ENCODE assay signal across 24 cellular contexts in genomic region chr20:8126190-8126589, GRCh38. TPM values are rescaled to one million over a fixed set of nuclear protein-coding genes. Genes with fewer than 3 reads are reported as not detected.
DNase-seq lines count a peak whose midpoint lies in the region; ATAC-seq, FAIRE-seq and TF ChIP-seq lines count a peak whose summit lies in the region.
"Had no signal": no experiment of that assay in that cellular context is flagged by ENCODE, and none has a peak within 500 bp of the region (broad histone marks: within the 10 kb centered on the region; RNA-seq: fewer than 3 reads in every experiment).

No MANE protein-coding gene starts in this region.

- no TSS peak for BruUV-seq in endothelial cell of umbilical vein (replicated peaks; lab: Mats Ljungman, UMichigan)

- POLR2A ChIA-PET in endothelial cell of umbilical vein (lab: Charles Lee) = no interaction called here

- dilution Hi-C loops in endothelial cell of umbilical vein (cut with MboI; ENCODE audit: extremely low pct_ligation_motif_present, low sequenced_read_pairs) = no loop called here

- H3K27ac ChIP-seq in GM23338 (ENCODE audit: low read depth) (no peak overlapping the region), VCaP (peak overlapping the region; percentile 73), endothelial cell of umbilical vein (ENCODE audit: insufficient read depth, low read depth, low read length) (no peak overlapping the region)
- H3K27ac ChIP-seq: A549; BLaER1 treated with 17β-estradiol and CSF1 and Interleukin-3, amounts not matched to agents 10 nM and 100 nM had no signal

- H3K27ac Mint-ChIP-seq in GM23338 = no peak overlapping the region
- H3K27ac Mint-ChIP-seq: CD4-positive, alpha-beta T cell; CD8-positive, alpha-beta memory T cell had no signal

- intact Hi-C loops in endothelial cell of umbilical vein (cut with micrococcal nuclease) = no loop called here

- no peaks in the 10 kb centered on the region for H3K9me3 Mint-ChIP-seq in GM23338
- H3K9me3 Mint-ChIP-seq: CD14-positive monocyte; CD4-positive, alpha-beta T cell; CD8-positive, alpha-beta memory T cell had no signal

- no peaks in the 10 kb centered on the region for H3K36me3 ChIP-seq in GM23338 (ENCODE audit: insufficient read depth)
- no peaks in the 10 kb centered on the region for H3K36me3 ChIP-seq in endothelial cell of umbilical vein (ENCODE audit: control insufficient read depth in 2 of 2, extremely low read depth in 1 of 2, insufficient read depth in 2 of 2, low read length in 2 of 2)
- H3K36me3 ChIP-seq: BE2C; BLaER1 treated with 17β-estradiol and CSF1 and Interleukin-3, amounts not matched to agents 10 nM and 100 nM had no signal

- H3K79me2 ChIP-seq in GM23338 (replicated peaks; ENCODE audit: insufficient read depth) (no peaks in the 10 kb centered on the region), endothelial cell of umbilical vein (ENCODE audit: control insufficient read depth, insufficient read depth, low read length) (no peaks in the 10 kb centered on the region)

- no peaks in the 10 kb centered on the region for H3K9me1 ChIP-seq in endothelial cell of umbilical vein (replicated peaks; ENCODE audit: control insufficient read depth, extremely low read depth, insufficient read depth, low read length)

- H3K9ac ChIP-seq in endothelial cell of umbilical vein (replicated peaks; ENCODE audit: extremely low read depth, insufficient read depth, low read length) = no peak overlapping the region
- H3K9ac ChIP-seq: BLaER1 treated with 17β-estradiol and CSF1 and Interleukin-3, amounts not matched to agents 10 nM and 100 nM had no signal

- no peak for ATAC-seq in GM23338
- no peak for ATAC-seq in HG02852 (IDR thresholded peaks at IDR 0.05; ENCODE audit: unreplicated experiment)
- no peak for ATAC-seq in HG02759 (IDR thresholded peaks at IDR 0.05; ENCODE audit: unreplicated experiment)
- ATAC-seq in HG03442 (IDR thresholded peaks at IDR 0.05; ENCODE audit: unreplicated experiment) = no peak
- ATAC-seq: A549 had no signal

- H3K27me3 ChIP-seq in GM23338 (ENCODE audit: insufficient read depth) (peaks cover 18% of the 10 kb centered on the region), endothelial cell of umbilical vein (ENCODE audit: control insufficient read depth in 2 of 2, insufficient read depth in 2 of 2, low read length in 2 of 2) (no peaks in the 10 kb centered on the region)
- H3K27me3 ChIP-seq: BE2C; BLaER1 treated with 17β-estradiol and CSF1 and Interleukin-3, amounts not matched to agents 10 nM and 100 nM had no signal

- H3K27me3 Mint-ChIP-seq in GM23338 (ENCODE audit: insufficient read depth, low read depth, poor library complexity) = peaks cover 3% of the 10 kb centered on the region

- H3F3A ChIP-seq in GM23338 (replicated peaks; ENCODE audit: low read depth) = no peaks in the 10 kb centered on the region

- H2AFZ ChIP-seq in GM23338 (no peak overlapping the region), endothelial cell of umbilical vein (ENCODE audit: low read depth, low read length) (no peak overlapping the region)

- no peaks in the 10 kb centered on the region for H3K9me3 ChIP-seq in endothelial cell of umbilical vein (replicated peaks; ENCODE audit: control insufficient read depth, insufficient read depth, low read length)
- H3K9me3 ChIP-seq: A549; BE2C; BLaER1 treated with 17β-estradiol and CSF1 and Interleukin-3, amounts not matched to agents 10 nM and 100 nM had no signal

- H3K4me1 ChIP-seq in GM23338 (ENCODE audit: insufficient read depth) (peaks cover 46% of the 10 kb centered on the region), endothelial cell of umbilical vein (ENCODE audit: control insufficient read depth, extremely low read depth, insufficient read depth, low read length) (no peaks in the 10 kb centered on the region)
- H3K4me1 ChIP-seq: A549 had no signal

- TF ChIP-seq CTCF in GM23338 (conservative IDR thresholded peaks at IDR 0.05; ENCODE audit: low read depth in 2 of 2) (no peak), VCaP (conservative IDR thresholded peaks at IDR 0.05) (no peak), endothelial cell of umbilical vein (IDR thresholded peaks at IDR 0.05; ENCODE audit: extremely low read depth in 1 of 2, insufficient read depth in 1 of 2, low read depth in 1 of 2, low read length in 2 of 2) (no peak)

- TF ChIP-seq POLR2A in endothelial cell of umbilical vein (IDR thresholded peaks at IDR 0.05; ENCODE audit: low read depth, low read length) = no peak

- no peak overlapping the region for H3K4me3 ChIP-seq in GM23338
- no peak overlapping the region for H3K4me3 ChIP-seq in endothelial cell of umbilical vein (replicated peaks in 1 of 3; ENCODE audit: insufficient read depth in 1 of 3, low read depth in 1 of 3, low read length in 3 of 3)
- H3K4me3 ChIP-seq: A549; BLaER1 treated with 17β-estradiol and CSF1 and Interleukin-3, amounts not matched to agents 10 nM and 100 nM had no signal

- no peak overlapping the region for H3K4me3 Mint-ChIP-seq in GM23338
- H3K4me3 Mint-ChIP-seq: CD14-positive monocyte; CD4-positive, alpha-beta T cell; CD8-positive, alpha-beta memory T cell had no signal

- CTCF ChIA-PET in endothelial cell of umbilical vein (lab: Charles Lee) = interaction anchor here (1.2 to 13.3 kb wide), 5 partner anchors 68 to 594 kb away, joined by 3 to 210 read pairs (median 4); no protein-coding TSS in a partner anchor

- H3K9me2 ChIP-seq in GM23338 (ENCODE audit: insufficient read depth) = no peaks in the 10 kb centered on the region

- H3K36me3 Mint-ChIP-seq in GM23338 (ENCODE audit: low read depth) = no peaks in the 10 kb centered on the region
- H3K36me3 Mint-ChIP-seq: CD14-positive monocyte; CD8-positive, alpha-beta memory T cell had no signal

- FAIRE-seq in endothelial cell of umbilical vein (lab: Jason Lieb, UNC) = no peak
- FAIRE-seq: A549, G401.6, GM12892, H1 had no signal

- H4K20me1 ChIP-seq in GM23338 (replicated peaks; ENCODE audit: insufficient read depth) (no peaks in the 10 kb centered on the region), endothelial cell of umbilical vein (replicated peaks; ENCODE audit: control insufficient read depth, extremely low read depth, insufficient read depth, low read length) (no peaks in the 10 kb centered on the region)
- H4K20me1 ChIP-seq: BLaER1 treated with 17β-estradiol and CSF1 and Interleukin-3, amounts not matched to agents 10 nM and 100 nM had no signal

- H3K4me2 ChIP-seq in GM23338 = 0 out of 2 replicates have a peak overlapping the region, but pooled peaks have one; percentile 7
- H3K4me2 ChIP-seq in endothelial cell of umbilical vein (ENCODE audit: insufficient read depth, low read length) = no peak overlapping the region
- H3K4me2 ChIP-seq: A549; BLaER1 treated with 17β-estradiol and CSF1 and Interleukin-3, amounts not matched to agents 10 nM and 100 nM had no signal

- H3K4me1 Mint-ChIP-seq in GM23338 = peaks cover 22% of the 10 kb centered on the region
- H3K4me1 Mint-ChIP-seq: CD8-positive, alpha-beta memory T cell had no signal

- DNase-seq in GM23338 (ENCODE audit: low spot score) (no peak), endothelial cell of umbilical vein (ENCODE audit: low read depth, low spot score) (no peak), NCI-H510A (lab: John Stamatoyannopoulos, UW) (no peak)
- DNase-seq: 8988T; ACHN; AML-193; BE2C; Calu3; CD4-positive, alpha-beta T cell; CD8-positive, alpha-beta memory T cell; DMS153; DND-41; H7; HCEC 1CT had no signal

TF ChIP-seq in GM23338, 12 proteins besides CTCF, POLR2A, EP300 and RAD21 (continues in another document):
- TF ChIP-seq ZNF114 (CRISPR knock-in tag; IDR thresholded peaks at IDR 0.05) = no peak
- TF ChIP-seq JUNB (IDR thresholded peaks at IDR 0.05; ENCODE audit: unreplicated experiment) = no peak
- no peak for TF ChIP-seq STAT1 (IDR thresholded peaks at IDR 0.05; ENCODE audit: unreplicated experiment)

TF ChIP-seq in endothelial cell of umbilical vein, 7 proteins besides CTCF, POLR2A, EP300 and RAD21:
- TF ChIP-seq POLR2AphosphoS5 (IDR thresholded peaks at IDR 0.05; ENCODE audit: insufficient read depth, low read depth, low read length) = no peak
- no peak for TF ChIP-seq EZH2 (IDR thresholded peaks at IDR 0.05; ENCODE audit: borderline replicate concordance, low read depth, low read length, severe bottlenecking)
- no peak for TF ChIP-seq MAX (IDR thresholded peaks at IDR 0.05; ENCODE audit: insufficient read depth, insufficient read length)
- no peak for TF ChIP-seq FOS (IDR thresholded peaks at IDR 0.05; ENCODE audit: borderline replicate concordance, insufficient read depth, low read length)
- TF ChIP-seq GATA2 (IDR thresholded peaks at IDR 0.05; ENCODE audit: insufficient read depth, insufficient read length, low read depth, low read length) = peak; percentile 14

RNA-seq across cellular contexts. Expression of gene PLCB1, which starts 5.9 kb away (rescaled TPM):
- 20.6 and 20.7 TPM in 2 replicates for total RNA-seq in GM23338 (2014; rRNA removed; shearing (Covaris generic))
- polyA plus RNA-seq in GM23338 (2016; fragmentation: Nextera tagmentation; extraction: Ambion mirVana) = 10.0 and 14.9 TPM in 2 replicates
- total RNA-seq in endothelial cell of umbilical vein = 38.6 and 53.4 TPM in 2 replicates
- 5.7 and 10.2 TPM in 2 replicates for polyA plus RNA-seq in endothelial cell of umbilical vein
- 11.0 and 11.4 TPM in 2 replicates for polyA plus RNA-seq in endothelial cell of umbilical vein (2011; cell fraction: cytosol; rRNA removed)
- 24.3 and 27.6 TPM in 2 replicates for polyA plus RNA-seq in endothelial cell of umbilical vein (2011; cell fraction: nucleus; rRNA removed)
- polyA plus RNA-seq in endothelial cell of umbilical vein (2012) = 13.4 and 15.1 TPM in 2 replicates
- 50.0 and 58.0 TPM in 2 replicates for polyA minus RNA-seq in endothelial cell of umbilical vein
- polyA minus RNA-seq in endothelial cell of umbilical vein (2011; cell fraction: cytosol; rRNA and poly(A)+ RNA removed) = 0.61 TPM
- polyA minus RNA-seq in endothelial cell of umbilical vein (2011; cell fraction: nucleus; rRNA and poly(A)+ RNA removed) = 229 and 237 TPM in 2 replicates
